Comparison of ENCODE assay signal across 1 cellular context in the genomic region with DNA sequence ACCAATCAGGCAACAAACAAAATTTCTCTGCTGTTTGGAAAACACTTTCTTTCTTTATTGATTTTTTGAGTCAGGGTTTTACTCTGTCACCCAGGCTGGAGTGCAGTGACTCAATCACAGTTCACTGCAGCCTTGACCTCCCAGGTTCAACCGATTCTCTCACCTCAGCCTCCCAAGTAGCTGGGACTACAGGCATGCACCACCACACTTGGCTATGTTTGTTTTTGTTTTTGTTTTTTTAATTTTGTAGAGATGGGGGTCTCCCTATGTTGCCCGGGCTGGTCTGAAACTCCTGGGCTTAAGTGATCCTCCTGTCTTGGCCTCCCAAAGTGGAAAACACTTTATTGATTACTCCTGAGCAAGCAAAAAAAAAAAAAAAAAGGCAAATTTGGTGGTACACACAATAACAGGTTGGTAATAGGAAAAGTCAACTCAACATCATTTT.
TF ChIP-seq lines count a peak whose summit lies in the region.

No MANE protein-coding gene starts in this region.

TF ChIP-seq in HepG2, 621 proteins besides CTCF, POLR2A, EP300 and RAD21 (continued from another document and continues in another):
- TF ChIP-seq U2AF1 (optimal IDR thresholded peaks at IDR 0.05; ENCODE audit: low read depth, low read length) (no peak), NR2F2 (IDR thresholded peaks at IDR 0.05; ENCODE audit: borderline replicate concordance, low read depth) (peak; percentile 86), MTA3 (CRISPR knock-in tag; IDR thresholded peaks at IDR 0.05) (no peak), GFI1 (CRISPR knock-in tag; IDR thresholded peaks at IDR 0.05; ENCODE audit: borderline replicate concordance) (peak; percentile 69; the same call in 1 of the 2 replicates), GATAD2A (CRISPR knock-in tag; IDR thresholded peaks at IDR 0.05) (peak; percentile 92), MZF1 (CRISPR knock-in tag; IDR thresholded peaks at IDR 0.05; ENCODE audit: borderline replicate concordance) (no peak), MXI1 (IDR thresholded peaks at IDR 0.05; ENCODE audit: borderline replicate concordance, low read depth, low read length) (no peak), HCFC1 (IDR thresholded peaks at IDR 0.05; ENCODE audit: low read depth, low read length) (no peak), ZNF33B (CRISPR knock-in tag; IDR thresholded peaks at IDR 0.05) (no peak), THYN1 (CRISPR knock-in tag; IDR thresholded peaks at IDR 0.05; ENCODE audit: borderline replicate concordance, low read depth) (0 out of 2 replicates have a peak, but pooled peaks have one; percentile 49), NBN (conservative IDR thresholded peaks at IDR 0.05) (no peak), ZNF343 (CRISPR knock-in tag; IDR thresholded peaks at IDR 0.05) (no peak), BRD4 (CRISPR knock-in tag; IDR thresholded peaks at IDR 0.05) (no peak), ZNF589 (CRISPR knock-in tag; conservative IDR thresholded peaks at IDR 0.05) (no peak), ATF7-NPFF (CRISPR knock-in tag; IDR thresholded peaks at IDR 0.05; ENCODE audit: low read depth) (no peak), CENPT (CRISPR knock-in tag; IDR thresholded peaks at IDR 0.05; ENCODE audit: low read depth) (no peak), ATF1 (CRISPR knock-in tag; IDR thresholded peaks at IDR 0.05) (no peak), ZNF790 (CRISPR knock-in tag; IDR thresholded peaks at IDR 0.05; ENCODE audit: borderline replicate concordance) (no peak), PLRG1 (conservative IDR thresholded peaks at IDR 0.05) (no peak), ATM (IDR thresholded peaks at IDR 0.05; ENCODE audit: borderline replicate concordance) (no peak), AHR (CRISPR knock-in tag; IDR thresholded peaks at IDR 0.05) (no peak), BCL6 (CRISPR knock-in tag; IDR thresholded peaks at IDR 0.05) (peak; percentile 74), ZNF382 (CRISPR knock-in tag; IDR thresholded peaks at IDR 0.05; ENCODE audit: borderline replicate concordance) (no peak), RBM39 (IDR thresholded peaks at IDR 0.05; ENCODE audit: low read depth, low read length, poor library complexity, severe bottlenecking) (no peak)
- TF ChIP-seq, protein P1, sequence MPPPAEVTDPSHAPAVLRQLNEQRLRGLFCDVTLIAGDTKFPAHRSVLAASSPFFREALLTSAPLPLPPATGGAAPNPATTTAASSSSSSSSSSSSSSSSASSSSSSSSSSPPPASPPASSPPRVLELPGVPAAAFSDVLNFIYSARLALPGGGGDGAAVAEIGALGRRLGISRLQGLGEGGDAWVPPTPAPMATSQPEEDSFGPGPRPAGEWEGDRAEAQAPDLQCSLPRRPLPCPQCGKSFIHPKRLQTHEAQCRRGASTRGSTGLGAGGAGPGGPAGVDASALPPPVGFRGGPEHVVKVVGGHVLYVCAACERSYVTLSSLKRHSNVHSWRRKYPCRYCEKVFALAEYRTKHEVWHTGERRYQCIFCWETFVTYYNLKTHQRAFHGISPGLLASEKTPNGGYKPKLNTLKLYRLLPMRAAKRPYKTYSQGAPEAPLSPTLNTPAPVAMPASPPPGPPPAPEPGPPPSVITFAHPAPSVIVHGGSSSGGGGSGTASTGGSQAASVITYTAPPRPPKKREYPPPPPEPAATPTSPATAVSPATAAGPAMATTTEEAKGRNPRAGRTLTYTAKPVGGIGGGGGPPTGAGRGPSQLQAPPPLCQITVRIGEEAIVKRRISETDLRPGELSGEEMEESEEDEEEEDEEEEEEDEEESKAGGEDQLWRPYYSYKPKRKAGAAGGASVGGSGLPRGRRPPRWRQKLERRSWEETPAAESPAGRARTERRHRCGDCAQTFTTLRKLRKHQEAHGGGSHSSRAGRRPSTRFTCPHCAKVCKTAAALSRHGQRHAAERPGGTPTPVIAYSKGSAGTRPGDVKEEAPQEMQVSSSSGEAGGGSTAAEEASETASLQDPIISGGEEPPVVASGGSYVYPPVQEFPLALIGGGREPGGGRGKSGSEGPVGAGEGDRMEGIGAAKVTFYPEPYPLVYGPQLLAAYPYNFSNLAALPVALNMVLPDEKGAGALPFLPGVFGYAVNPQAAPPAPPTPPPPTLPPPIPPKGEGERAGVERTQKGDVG (CRISPR knock-in tag; IDR thresholded peaks at IDR 0.05; ENCODE audit: borderline replicate concordance) = no peak
- TF ChIP-seq, protein P2, sequence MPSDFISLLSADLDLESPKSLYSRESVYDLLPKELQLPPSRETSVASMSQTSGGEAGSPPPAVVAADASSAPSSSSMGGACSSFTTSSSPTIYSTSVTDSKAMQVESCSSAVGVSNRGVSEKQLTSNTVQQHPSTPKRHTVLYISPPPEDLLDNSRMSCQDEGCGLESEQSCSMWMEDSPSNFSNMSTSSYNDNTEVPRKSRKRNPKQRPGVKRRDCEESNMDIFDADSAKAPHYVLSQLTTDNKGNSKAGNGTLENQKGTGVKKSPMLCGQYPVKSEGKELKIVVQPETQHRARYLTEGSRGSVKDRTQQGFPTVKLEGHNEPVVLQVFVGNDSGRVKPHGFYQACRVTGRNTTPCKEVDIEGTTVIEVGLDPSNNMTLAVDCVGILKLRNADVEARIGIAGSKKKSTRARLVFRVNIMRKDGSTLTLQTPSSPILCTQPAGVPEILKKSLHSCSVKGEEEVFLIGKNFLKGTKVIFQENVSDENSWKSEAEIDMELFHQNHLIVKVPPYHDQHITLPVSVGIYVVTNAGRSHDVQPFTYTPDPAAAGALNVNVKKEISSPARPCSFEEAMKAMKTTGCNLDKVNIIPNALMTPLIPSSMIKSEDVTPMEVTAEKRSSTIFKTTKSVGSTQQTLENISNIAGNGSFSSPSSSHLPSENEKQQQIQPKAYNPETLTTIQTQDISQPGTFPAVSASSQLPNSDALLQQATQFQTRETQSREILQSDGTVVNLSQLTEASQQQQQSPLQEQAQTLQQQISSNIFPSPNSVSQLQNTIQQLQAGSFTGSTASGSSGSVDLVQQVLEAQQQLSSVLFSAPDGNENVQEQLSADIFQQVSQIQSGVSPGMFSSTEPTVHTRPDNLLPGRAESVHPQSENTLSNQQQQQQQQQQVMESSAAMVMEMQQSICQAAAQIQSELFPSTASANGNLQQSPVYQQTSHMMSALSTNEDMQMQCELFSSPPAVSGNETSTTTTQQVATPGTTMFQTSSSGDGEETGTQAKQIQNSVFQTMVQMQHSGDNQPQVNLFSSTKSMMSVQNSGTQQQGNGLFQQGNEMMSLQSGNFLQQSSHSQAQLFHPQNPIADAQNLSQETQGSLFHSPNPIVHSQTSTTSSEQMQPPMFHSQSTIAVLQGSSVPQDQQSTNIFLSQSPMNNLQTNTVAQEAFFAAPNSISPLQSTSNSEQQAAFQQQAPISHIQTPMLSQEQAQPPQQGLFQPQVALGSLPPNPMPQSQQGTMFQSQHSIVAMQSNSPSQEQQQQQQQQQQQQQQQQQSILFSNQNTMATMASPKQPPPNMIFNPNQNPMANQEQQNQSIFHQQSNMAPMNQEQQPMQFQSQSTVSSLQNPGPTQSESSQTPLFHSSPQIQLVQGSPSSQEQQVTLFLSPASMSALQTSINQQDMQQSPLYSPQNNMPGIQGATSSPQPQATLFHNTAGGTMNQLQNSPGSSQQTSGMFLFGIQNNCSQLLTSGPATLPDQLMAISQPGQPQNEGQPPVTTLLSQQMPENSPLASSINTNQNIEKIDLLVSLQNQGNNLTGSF (CRISPR knock-in tag; IDR thresholded peaks at IDR 0.05) = 0 out of 2 replicates have a peak, but pooled peaks have one; percentile 27
- TF ChIP-seq, protein P3, sequence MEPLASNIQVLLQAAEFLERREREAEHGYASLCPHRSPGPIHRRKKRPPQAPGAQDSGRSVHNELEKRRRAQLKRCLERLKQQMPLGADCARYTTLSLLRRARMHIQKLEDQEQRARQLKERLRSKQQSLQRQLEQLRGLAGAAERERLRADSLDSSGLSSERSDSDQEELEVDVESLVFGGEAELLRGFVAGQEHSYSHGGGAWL (CRISPR knock-in tag; IDR thresholded peaks at IDR 0.05) = no peak
- TF ChIP-seq, protein P4, sequence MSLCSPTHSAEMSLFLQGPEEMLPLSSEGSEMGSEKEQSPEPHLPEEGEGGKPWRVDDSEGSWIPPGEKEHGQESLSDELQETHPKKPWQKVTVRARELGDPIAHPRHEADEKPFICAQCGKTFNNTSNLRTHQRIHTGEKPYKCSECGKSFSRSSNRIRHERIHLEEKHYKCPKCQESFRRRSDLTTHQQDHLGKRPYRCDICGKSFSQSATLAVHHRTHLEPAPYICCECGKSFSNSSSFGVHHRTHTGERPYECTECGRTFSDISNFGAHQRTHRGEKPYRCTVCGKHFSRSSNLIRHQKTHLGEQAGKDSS (CRISPR knock-in tag; IDR thresholded peaks at IDR 0.05; ENCODE audit: borderline replicate concordance, low read depth) = no peak
- TF ChIP-seq, protein P5, sequence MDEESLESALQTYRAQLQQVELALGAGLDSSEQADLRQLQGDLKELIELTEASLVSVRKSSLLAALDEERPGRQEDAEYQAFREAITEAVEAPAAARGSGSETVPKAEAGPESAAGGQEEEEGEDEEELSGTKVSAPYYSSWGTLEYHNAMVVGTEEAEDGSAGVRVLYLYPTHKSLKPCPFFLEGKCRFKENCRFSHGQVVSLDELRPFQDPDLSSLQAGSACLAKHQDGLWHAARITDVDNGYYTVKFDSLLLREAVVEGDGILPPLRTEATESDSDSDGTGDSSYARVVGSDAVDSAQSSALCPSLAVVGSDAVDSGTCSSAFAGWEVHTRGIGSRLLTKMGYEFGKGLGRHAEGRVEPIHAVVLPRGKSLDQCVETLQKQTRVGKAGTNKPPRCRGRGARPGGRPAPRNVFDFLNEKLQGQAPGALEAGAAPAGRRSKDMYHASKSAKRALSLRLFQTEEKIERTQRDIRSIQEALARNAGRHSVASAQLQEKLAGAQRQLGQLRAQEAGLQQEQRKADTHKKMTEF (CRISPR knock-in tag; IDR thresholded peaks at IDR 0.05) = peak; percentile 73; the same call in 1 of the 2 replicates
- TF ChIP-seq, protein P6, sequence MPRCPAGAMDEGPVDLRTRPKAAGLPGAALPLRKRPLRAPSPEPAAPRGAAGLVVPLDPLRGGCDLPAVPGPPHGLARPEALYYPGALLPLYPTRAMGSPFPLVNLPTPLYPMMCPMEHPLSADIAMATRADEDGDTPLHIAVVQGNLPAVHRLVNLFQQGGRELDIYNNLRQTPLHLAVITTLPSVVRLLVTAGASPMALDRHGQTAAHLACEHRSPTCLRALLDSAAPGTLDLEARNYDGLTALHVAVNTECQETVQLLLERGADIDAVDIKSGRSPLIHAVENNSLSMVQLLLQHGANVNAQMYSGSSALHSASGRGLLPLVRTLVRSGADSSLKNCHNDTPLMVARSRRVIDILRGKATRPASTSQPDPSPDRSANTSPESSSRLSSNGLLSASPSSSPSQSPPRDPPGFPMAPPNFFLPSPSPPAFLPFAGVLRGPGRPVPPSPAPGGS (CRISPR knock-in tag; IDR thresholded peaks at IDR 0.05) = no peak
- TF ChIP-seq, protein P7, sequence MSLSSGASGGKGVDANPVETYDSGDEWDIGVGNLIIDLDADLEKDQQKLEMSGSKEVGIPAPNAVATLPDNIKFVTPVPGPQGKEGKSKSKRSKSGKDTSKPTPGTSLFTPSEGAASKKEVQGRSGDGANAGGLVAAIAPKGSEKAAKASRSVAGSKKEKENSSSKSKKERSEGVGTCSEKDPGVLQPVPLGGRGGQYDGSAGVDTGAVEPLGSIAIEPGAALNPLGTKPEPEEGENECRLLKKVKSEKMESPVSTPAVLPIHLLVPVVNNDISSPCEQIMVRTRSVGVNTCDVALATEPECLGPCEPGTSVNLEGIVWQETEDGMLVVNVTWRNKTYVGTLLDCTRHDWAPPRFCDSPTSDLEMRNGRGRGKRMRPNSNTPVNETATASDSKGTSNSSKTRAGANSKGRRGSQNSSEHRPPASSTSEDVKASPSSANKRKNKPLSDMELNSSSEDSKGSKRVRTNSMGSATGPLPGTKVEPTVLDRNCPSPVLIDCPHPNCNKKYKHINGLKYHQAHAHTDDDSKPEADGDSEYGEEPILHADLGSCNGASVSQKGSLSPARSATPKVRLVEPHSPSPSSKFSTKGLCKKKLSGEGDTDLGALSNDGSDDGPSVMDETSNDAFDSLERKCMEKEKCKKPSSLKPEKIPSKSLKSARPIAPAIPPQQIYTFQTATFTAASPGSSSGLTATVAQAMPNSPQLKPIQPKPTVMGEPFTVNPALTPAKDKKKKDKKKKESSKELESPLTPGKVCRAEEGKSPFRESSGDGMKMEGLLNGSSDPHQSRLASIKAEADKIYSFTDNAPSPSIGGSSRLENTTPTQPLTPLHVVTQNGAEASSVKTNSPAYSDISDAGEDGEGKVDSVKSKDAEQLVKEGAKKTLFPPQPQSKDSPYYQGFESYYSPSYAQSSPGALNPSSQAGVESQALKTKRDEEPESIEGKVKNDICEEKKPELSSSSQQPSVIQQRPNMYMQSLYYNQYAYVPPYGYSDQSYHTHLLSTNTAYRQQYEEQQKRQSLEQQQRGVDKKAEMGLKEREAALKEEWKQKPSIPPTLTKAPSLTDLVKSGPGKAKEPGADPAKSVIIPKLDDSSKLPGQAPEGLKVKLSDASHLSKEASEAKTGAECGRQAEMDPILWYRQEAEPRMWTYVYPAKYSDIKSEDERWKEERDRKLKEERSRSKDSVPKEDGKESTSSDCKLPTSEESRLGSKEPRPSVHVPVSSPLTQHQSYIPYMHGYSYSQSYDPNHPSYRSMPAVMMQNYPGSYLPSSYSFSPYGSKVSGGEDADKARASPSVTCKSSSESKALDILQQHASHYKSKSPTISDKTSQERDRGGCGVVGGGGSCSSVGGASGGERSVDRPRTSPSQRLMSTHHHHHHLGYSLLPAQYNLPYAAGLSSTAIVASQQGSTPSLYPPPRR (CRISPR knock-in tag; IDR thresholded peaks at IDR 0.05; ENCODE audit: borderline replicate concordance) = peak; percentile 69; the same call in 1 of the 2 replicates
- TF ChIP-seq, protein P8, sequence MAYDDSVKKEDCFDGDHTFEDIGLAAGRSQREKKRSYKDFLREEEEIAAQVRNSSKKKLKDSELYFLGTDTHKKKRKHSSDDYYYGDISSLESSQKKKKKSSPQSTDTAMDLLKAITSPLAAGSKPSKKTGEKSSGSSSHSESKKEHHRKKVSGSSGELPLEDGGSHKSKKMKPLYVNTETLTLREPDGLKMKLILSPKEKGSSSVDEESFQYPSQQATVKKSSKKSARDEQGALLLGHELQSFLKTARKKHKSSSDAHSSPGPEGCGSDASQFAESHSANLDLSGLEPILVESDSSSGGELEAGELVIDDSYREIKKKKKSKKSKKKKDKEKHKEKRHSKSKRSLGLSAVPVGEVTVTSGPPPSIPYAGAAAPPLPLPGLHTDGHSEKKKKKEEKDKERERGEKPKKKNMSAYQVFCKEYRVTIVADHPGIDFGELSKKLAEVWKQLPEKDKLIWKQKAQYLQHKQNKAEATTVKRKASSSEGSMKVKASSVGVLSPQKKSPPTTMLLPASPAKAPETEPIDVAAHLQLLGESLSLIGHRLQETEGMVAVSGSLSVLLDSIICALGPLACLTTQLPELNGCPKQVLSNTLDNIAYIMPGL (CRISPR knock-in tag; IDR thresholded peaks at IDR 0.05; ENCODE audit: borderline replicate concordance in 1 of 2, low read depth in 1 of 2) = no peak; a peak in 1 of 4 replicates
- TF ChIP-seq, protein P9, sequence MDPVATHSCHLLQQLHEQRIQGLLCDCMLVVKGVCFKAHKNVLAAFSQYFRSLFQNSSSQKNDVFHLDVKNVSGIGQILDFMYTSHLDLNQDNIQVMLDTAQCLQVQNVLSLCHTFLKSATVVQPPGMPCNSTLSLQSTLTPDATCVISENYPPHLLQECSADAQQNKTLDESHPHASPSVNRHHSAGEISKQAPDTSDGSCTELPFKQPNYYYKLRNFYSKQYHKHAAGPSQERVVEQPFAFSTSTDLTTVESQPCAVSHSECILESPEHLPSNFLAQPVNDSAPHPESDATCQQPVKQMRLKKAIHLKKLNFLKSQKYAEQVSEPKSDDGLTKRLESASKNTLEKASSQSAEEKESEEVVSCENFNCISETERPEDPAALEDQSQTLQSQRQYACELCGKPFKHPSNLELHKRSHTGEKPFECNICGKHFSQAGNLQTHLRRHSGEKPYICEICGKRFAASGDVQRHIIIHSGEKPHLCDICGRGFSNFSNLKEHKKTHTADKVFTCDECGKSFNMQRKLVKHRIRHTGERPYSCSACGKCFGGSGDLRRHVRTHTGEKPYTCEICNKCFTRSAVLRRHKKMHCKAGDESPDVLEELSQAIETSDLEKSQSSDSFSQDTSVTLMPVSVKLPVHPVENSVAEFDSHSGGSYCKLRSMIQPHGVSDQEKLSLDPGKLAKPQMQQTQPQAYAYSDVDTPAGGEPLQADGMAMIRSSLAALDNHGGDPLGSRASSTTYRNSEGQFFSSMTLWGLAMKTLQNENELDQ (CRISPR knock-in tag; IDR thresholded peaks at IDR 0.05; ENCODE audit: borderline replicate concordance) = no peak
